In the genomic region with DNA sequence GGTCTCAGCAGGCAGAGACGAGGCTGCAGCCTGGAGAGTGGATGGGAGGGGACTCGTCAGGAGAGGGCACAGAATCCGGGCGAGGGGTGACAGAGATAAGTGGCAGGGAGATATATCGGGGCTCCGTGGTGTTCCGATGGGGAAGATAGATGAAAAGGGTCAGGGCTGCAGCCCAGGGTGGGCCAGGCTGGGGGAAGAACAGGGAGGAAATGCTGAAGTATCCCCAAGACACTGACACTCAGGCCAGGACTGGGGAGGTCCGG, we compare ENCODE assay signal across 2 cellular contexts.
TF ChIP-seq lines count a peak whose summit lies in the region.

No MANE protein-coding gene starts in this region.

TF ChIP-seq in SK-N-SH, 30 proteins besides CTCF, POLR2A, EP300 and RAD21 (continued from another document):
- TF ChIP-seq PBX3 (IDR thresholded peaks at IDR 0.05) (no peak), EZH2phosphoT487 (IDR thresholded peaks at IDR 0.05; ENCODE audit: borderline replicate concordance, low read depth) (no peak), ELF1 (IDR thresholded peaks at IDR 0.05) (no peak)
TF ChIP-seq in SK-N-SH: peak in this region for 0.

TF ChIP-seq in SK-N-SH treated with all-trans-retinoic acid at 6 μM for 48 hours, 23 proteins besides CTCF, POLR2A, EP300 and RAD21 (continued from another document):
- no peak for TF ChIP-seq ZNF565 (CRISPR knock-in tag; conservative IDR thresholded peaks at IDR 0.05; ENCODE audit: low read depth)
- TF ChIP-seq CSRNP3 (CRISPR knock-in tag; IDR thresholded peaks at IDR 0.05): no peak
- no peak for TF ChIP-seq CSDC2 (CRISPR knock-in tag; IDR thresholded peaks at IDR 0.05)
- TF ChIP-seq ZNF8 (CRISPR knock-in tag; IDR thresholded peaks at IDR 0.05): no peak
- TF ChIP-seq ZNF70 (CRISPR knock-in tag; IDR thresholded peaks at IDR 0.05): no peak
- TF ChIP-seq CREB5 (CRISPR knock-in tag; IDR thresholded peaks at IDR 0.05; ENCODE audit: low read depth): no peak
- no peak for TF ChIP-seq GLIS3 (CRISPR knock-in tag; IDR thresholded peaks at IDR 0.05)
- TF ChIP-seq BACH2 (CRISPR knock-in tag; IDR thresholded peaks at IDR 0.05; ENCODE audit: borderline replicate concordance): no peak
- TF ChIP-seq TOX (CRISPR knock-in tag; IDR thresholded peaks at IDR 0.05; ENCODE audit: borderline replicate concordance): no peak
- TF ChIP-seq ISL1 (CRISPR knock-in tag; IDR thresholded peaks at IDR 0.05): no peak
- TF ChIP-seq ZFP30 (CRISPR knock-in tag; IDR thresholded peaks at IDR 0.05): no peak
- TF ChIP-seq, protein P1, sequence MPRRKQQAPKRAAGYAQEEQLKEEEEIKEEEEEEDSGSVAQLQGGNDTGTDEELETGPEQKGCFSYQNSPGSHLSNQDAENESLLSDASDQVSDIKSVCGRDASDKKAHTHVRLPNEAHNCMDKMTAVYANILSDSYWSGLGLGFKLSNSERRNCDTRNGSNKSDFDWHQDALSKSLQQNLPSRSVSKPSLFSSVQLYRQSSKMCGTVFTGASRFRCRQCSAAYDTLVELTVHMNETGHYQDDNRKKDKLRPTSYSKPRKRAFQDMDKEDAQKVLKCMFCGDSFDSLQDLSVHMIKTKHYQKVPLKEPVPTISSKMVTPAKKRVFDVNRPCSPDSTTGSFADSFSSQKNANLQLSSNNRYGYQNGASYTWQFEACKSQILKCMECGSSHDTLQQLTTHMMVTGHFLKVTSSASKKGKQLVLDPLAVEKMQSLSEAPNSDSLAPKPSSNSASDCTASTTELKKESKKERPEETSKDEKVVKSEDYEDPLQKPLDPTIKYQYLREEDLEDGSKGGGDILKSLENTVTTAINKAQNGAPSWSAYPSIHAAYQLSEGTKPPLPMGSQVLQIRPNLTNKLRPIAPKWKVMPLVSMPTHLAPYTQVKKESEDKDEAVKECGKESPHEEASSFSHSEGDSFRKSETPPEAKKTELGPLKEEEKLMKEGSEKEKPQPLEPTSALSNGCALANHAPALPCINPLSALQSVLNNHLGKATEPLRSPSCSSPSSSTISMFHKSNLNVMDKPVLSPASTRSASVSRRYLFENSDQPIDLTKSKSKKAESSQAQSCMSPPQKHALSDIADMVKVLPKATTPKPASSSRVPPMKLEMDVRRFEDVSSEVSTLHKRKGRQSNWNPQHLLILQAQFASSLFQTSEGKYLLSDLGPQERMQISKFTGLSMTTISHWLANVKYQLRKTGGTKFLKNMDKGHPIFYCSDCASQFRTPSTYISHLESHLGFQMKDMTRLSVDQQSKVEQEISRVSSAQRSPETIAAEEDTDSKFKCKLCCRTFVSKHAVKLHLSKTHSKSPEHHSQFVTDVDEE (CRISPR knock-in tag; IDR thresholded peaks at IDR 0.05): no peak
- no peak for TF ChIP-seq ZC3H10 (CRISPR knock-in tag; IDR thresholded peaks at IDR 0.05)
- TF ChIP-seq OSR1 (CRISPR knock-in tag; IDR thresholded peaks at IDR 0.05): no peak
- TF ChIP-seq, protein P2, sequence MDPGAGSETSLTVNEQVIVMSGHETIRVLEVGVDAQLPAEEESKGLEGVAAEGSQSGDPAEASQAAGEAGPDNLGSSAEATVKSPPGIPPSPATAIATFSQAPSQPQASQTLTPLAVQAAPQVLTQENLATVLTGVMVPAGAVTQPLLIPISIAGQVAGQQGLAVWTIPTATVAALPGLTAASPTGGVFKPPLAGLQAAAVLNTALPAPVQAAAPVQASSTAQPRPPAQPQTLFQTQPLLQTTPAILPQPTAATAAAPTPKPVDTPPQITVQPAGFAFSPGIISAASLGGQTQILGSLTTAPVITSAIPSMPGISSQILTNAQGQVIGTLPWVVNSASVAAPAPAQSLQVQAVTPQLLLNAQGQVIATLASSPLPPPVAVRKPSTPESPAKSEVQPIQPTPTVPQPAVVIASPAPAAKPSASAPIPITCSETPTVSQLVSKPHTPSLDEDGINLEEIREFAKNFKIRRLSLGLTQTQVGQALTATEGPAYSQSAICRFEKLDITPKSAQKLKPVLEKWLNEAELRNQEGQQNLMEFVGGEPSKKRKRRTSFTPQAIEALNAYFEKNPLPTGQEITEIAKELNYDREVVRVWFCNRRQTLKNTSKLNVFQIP (CRISPR knock-in tag; IDR thresholded peaks at IDR 0.05; ENCODE audit: borderline replicate concordance, low read depth): no peak
